Comparison of ENCODE assay signal across 8 cellular contexts in genomic region chr10:114304566-114305421, GRCh38.
DNase-seq lines count a peak whose midpoint lies in the region; ATAC-seq lines count a peak whose summit lies in the region.

No MANE protein-coding gene starts in this region.

- H3K36me3 Mint-ChIP-seq in activated naive CD4-positive, alpha-beta T cell treated with anti-CD3 and anti-CD28 coated beads, Interleukin-2, amount 50 U/mL, for 72 hours, result no peaks in the 10 kb centered on the region

- H3K4me1 ChIP-seq in iPS DF 6.9 (ENCODE audit: control insufficient read depth, insufficient read depth, low read length), result no peaks in the 10 kb centered on the region; the same call in 1 of the 2 replicates

- H3K27ac ChIP-seq in iPS DF 6.9 (ENCODE audit: low read length), result no peak overlapping the region

- no peaks in the 10 kb centered on the region for H3K27me3 ChIP-seq in iPS DF 6.9 (ENCODE audit: control insufficient read depth, insufficient read depth, low read length)

- H3K4me3 ChIP-seq in iPS DF 6.9 (ENCODE audit: low read length), result peak overlapping the region; percentile 66; the same call in 1 of the 2 replicates

- H3K36me3 ChIP-seq in iPS DF 6.9 (ENCODE audit: control insufficient read depth, insufficient read depth, low read length), result no peaks in the 10 kb centered on the region

- H3K9me3 ChIP-seq in iPS DF 6.9 (ENCODE audit: control insufficient read depth, insufficient read depth, low read length), result no peaks in the 10 kb centered on the region

- peak overlapping the region in 1 of 2 donors; percentile 52 for H3K27ac Mint-ChIP-seq in activated naive CD4-positive, alpha-beta T cell treated with anti-CD3 and anti-CD28 coated beads, Interleukin-2, amount 50 U/mL, for 72 hours

- no CpG with 5 or more reads among the region's 41 CpGs for WGBS in iPS DF 6.9 (ENCODE audit: insufficient coverage, insufficient read length)

- peak; percentile 67 for ATAC-seq in GM19351 (IDR thresholded peaks at IDR 0.05; ENCODE audit: unreplicated experiment)
- ATAC-seq in HG03521 (IDR thresholded peaks at IDR 0.05; ENCODE audit: unreplicated experiment), result peak; percentile 69
- peak; percentile 83 to 85 for ATAC-seq in activated naive CD4-positive, alpha-beta T cell treated with anti-CD3 and anti-CD28 coated beads, Interleukin-2, amount 50 U/mL, for 72 hours

- peak; percentile 28 for DNase-seq in CD1c-positive myeloid dendritic cell (ENCODE audit: extremely low spot score)
- DNase-seq in SK-N-DZ (ENCODE audit: low spot score), result peak; percentile 88
- DNase-seq in activated naive CD4-positive, alpha-beta T cell treated with anti-CD3 and anti-CD28 coated beads, Interleukin-2, amount 50 U/mL, for 72 hours (ENCODE audit: low spot score in 2 of 2), result peak in 1 of 2 donors; percentile 57
- peak; percentile 48 for DNase-seq in iPS DF 6.9 (ENCODE audit: low read depth, low spot score)
- peak; percentile 49 for DNase-seq in stimulated activated CD4-positive, alpha-beta T cell treated with anti-CD3 and anti-CD28 coated beads, Interleukin-12 subunit alpha, Interleukin-12 subunit beta, amount 100 ng/mL, for 4 hours
- DNase-seq in MV-4-11 (lab: John Stamatoyannopoulos, UW), result no peak

- H3K9me3 Mint-ChIP-seq in activated naive CD4-positive, alpha-beta T cell treated with anti-CD3 and anti-CD28 coated beads, Interleukin-2, amount 50 U/mL, for 72 hours, result no peaks in the 10 kb centered on the region
